ENCODE assay signal across 18 cellular contexts in the genomic region with DNA sequence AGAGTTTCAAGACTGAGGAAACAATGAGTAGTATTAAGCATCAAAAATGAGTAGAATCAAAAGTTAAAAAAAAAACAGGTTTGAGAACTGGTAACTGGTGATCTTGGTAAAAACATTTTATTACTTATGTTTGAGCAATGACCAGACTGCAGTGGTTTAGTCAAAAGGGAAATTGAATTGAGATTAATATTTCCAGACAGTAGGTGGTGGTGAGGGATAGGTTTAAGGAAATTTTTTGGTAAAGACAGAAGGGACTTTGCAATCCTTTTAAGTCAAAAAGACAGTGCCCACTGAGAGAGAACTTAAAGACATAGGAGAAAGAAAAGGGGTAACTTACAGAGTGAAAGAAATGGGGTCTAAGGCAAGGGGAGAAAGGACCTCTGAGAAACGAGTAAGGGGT.
DNase-seq lines count a peak whose midpoint lies in the region; ATAC-seq, FAIRE-seq and TF ChIP-seq lines count a peak whose summit lies in the region.
"Had no signal": no experiment of that assay in that cellular context is flagged by ENCODE, and none has a peak within 500 bp of the region (broad histone marks: within the 10 kb centered on the region; RNA-seq: fewer than 3 reads in every experiment).

No MANE protein-coding gene starts in this region.

- no peak for ATAC-seq in activated naive CD8-positive, alpha-beta T cell treated with anti-CD3 and anti-CD28 coated beads, Interleukin-2, amount 50 U/mL, for 24 hours
- no peak for ATAC-seq in stimulated activated memory B cell treated with anti-CD40 and anti-IgM and Interleukin-4, amounts not matched to agents 10 μg/mL and 1 μg/mL and 100 μg/mL, for 72 hours

- H3K36me3 Mint-ChIP-seq in activated naive CD8-positive, alpha-beta T cell: peaks cover 20% of the 10 kb centered on the region
- peaks cover 20% of the 10 kb centered on the region for H3K36me3 Mint-ChIP-seq in activated naive CD8-positive, alpha-beta T cell treated with anti-CD3 and anti-CD28 coated beads, Interleukin-2, amount 50 U/mL, for 24 hours (ENCODE audit: low read depth)
- peaks cover 46% of the 10 kb centered on the region for H3K36me3 Mint-ChIP-seq in stimulated activated memory B cell treated with anti-CD40 and anti-IgM and Interleukin-4, amounts not matched to agents 10 μg/mL and 1 μg/mL and 100 μg/mL, for 72 hours

- no peaks in the 10 kb centered on the region for H3K27me3 Mint-ChIP-seq in activated naive CD8-positive, alpha-beta T cell
- H3K27me3 Mint-ChIP-seq in activated naive CD8-positive, alpha-beta T cell treated with anti-CD3 and anti-CD28 coated beads, Interleukin-2, amount 50 U/mL, for 24 hours: no peaks in the 10 kb centered on the region
- H3K27me3 Mint-ChIP-seq in stimulated activated memory B cell treated with anti-CD40 and anti-IgM and Interleukin-4, amounts not matched to agents 10 μg/mL and 1 μg/mL and 100 μg/mL, for 72 hours: no peaks in the 10 kb centered on the region
- H3K27me3 Mint-ChIP-seq: CD8-positive, alpha-beta memory T cell had no signal

- no peak for FAIRE-seq in RCC 7860 (lab: Jason Lieb, UNC)

- H3K4me3 ChIP-seq in fibroblast of villous mesenchyme (ENCODE audit: low read depth, low read length): no peak overlapping the region

- H3K4me3 Mint-ChIP-seq in activated naive CD8-positive, alpha-beta T cell: no peak overlapping the region
- H3K4me3 Mint-ChIP-seq in activated naive CD8-positive, alpha-beta T cell treated with anti-CD3 and anti-CD28 coated beads, Interleukin-2, amount 50 U/mL, for 24 hours: no peak overlapping the region
- no peak overlapping the region for H3K4me3 Mint-ChIP-seq in stimulated activated memory B cell treated with anti-CD40 and anti-IgM and Interleukin-4, amounts not matched to agents 10 μg/mL and 1 μg/mL and 100 μg/mL, for 72 hours
- H3K4me3 Mint-ChIP-seq: CD8-positive, alpha-beta memory T cell had no signal

- in situ Hi-C loops in SK-MEL-5 (cut with HindIII; ENCODE audit: low pct_unique_long_range_greater_than_20kb, low sequenced_read_pairs): no loop called here

- no peaks in the 10 kb centered on the region for H3K9me3 Mint-ChIP-seq in activated naive CD8-positive, alpha-beta T cell (ENCODE audit: low read depth)
- H3K9me3 Mint-ChIP-seq in activated naive CD8-positive, alpha-beta T cell treated with anti-CD3 and anti-CD28 coated beads, Interleukin-2, amount 50 U/mL, for 24 hours: no peaks in the 10 kb centered on the region
- H3K9me3 Mint-ChIP-seq in stimulated activated memory B cell treated with anti-CD40 and anti-IgM and Interleukin-4, amounts not matched to agents 10 μg/mL and 1 μg/mL and 100 μg/mL, for 72 hours: peaks cover 3% of the 10 kb centered on the region
- H3K9me3 Mint-ChIP-seq: CD8-positive, alpha-beta memory T cell had no signal

- peaks cover 18% of the 10 kb centered on the region for H3K4me1 Mint-ChIP-seq in activated naive CD8-positive, alpha-beta T cell (ENCODE audit: low read depth)
- peaks cover 10% of the 10 kb centered on the region for H3K4me1 Mint-ChIP-seq in activated naive CD8-positive, alpha-beta T cell treated with anti-CD3 and anti-CD28 coated beads, Interleukin-2, amount 50 U/mL, for 24 hours
- H3K4me1 Mint-ChIP-seq in stimulated activated memory B cell treated with anti-CD40 and anti-IgM and Interleukin-4, amounts not matched to agents 10 μg/mL and 1 μg/mL and 100 μg/mL, for 72 hours: peaks cover 9% of the 10 kb centered on the region

- DNase-seq in activated naive CD8-positive, alpha-beta T cell treated with anti-CD3 and anti-CD28 coated beads, Interleukin-2, amount 50 U/mL, for 24 hours: no peak
- DNase-seq in SK-MEL-5 (ENCODE audit: low read depth, low spot score) (peak; percentile 17), fibroblast of villous mesenchyme (ENCODE audit: low read depth) (peak; percentile 25), RCC 7860 (ENCODE audit: low spot score) (no peak), NCI-H82 treated with DMSO at 0.1 percent for 48 hours (lab: John Stamatoyannopoulos, UW; ENCODE audit: unreplicated experiment) (no peak), DMS79 (lab: John Stamatoyannopoulos, UW) (no peak)
- DNase-seq: ACHN; CD8-positive, alpha-beta memory T cell; GF-D8; KG1; NCI-H1092; NCI-H1694; NCI-H2107; NCI-H226; NCI-H526 treated with DMSO at 0.1 percent for 48 hours; NK-92 treated with Interleukin-12 subunit alpha and Interleukin-12 subunit beta, amount 100 ng/mL, for 24 hours had no signal

- TF ChIP-seq CTCF in fibroblast of villous mesenchyme (IDR thresholded peaks at IDR 0.05; ENCODE audit: insufficient read depth, low read depth, low read length): no peak

- H3K27ac Mint-ChIP-seq in activated naive CD8-positive, alpha-beta T cell: peak overlapping the region; percentile 14
- no peak overlapping the region for H3K27ac Mint-ChIP-seq in activated naive CD8-positive, alpha-beta T cell treated with anti-CD3 and anti-CD28 coated beads, Interleukin-2, amount 50 U/mL, for 24 hours
- no peak overlapping the region for H3K27ac Mint-ChIP-seq in stimulated activated memory B cell treated with anti-CD40 and anti-IgM and Interleukin-4, amounts not matched to agents 10 μg/mL and 1 μg/mL and 100 μg/mL, for 72 hours

Comparison
In these comparisons a context has a peak if more than half of its experiments do, and no peak if none do; other contexts are left out.
1. DNase-seq: peak in SK-MEL-5 (single experiment) and fibroblast of villous mesenchyme (single experiment); none in activated naive CD8-positive, alpha-beta T cell treated with anti-CD3 and anti-CD28 coated beads, Interleukin-2, amount 50 U/mL, for 24 hours (single experiment), RCC 7860 (single experiment), NCI-H82 treated with DMSO at 0.1 percent for 48 hours (single experiment) and DMS79 (single experiment).